ENCODE assay signal across 40 cellular contexts in the genomic region with DNA sequence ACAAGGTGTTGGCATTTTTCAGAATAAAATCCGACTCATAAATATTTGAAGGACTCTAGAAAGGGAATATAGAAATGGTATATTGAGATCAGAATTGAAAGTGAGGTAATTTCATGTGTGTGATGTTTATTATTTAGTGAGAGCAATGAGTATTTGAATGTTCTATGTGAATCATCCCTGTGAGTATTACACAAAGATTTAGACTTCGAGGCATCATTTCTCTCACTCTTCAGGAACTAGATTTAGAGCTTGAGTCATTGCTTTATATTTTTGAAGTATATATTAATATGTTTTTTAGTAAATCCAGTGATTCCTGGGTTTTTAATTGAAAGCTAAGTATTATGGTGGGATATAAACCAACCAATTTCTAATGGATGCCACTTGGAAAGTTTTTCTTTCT.
"Had no signal": no experiment of that assay in that cellular context is flagged by ENCODE, and none has a peak within 500 bp of the region (broad histone marks: within the 10 kb centered on the region; RNA-seq: fewer than 3 reads in every experiment).

No MANE protein-coding gene starts in this region.

- FAIRE-seq: astrocyte had no signal

- H3K4me1 Mint-ChIP-seq: activated naive CD4-positive, alpha-beta T cell treated with anti-CD3 and anti-CD28 coated beads, Interleukin-2, amount 10 ng/mL, durations not matched to agents 7 days and 5 days; activated naive CD4-positive, alpha-beta T cell treated with anti-CD3 and anti-CD28 coated beads, Interleukin-2, amount 50 U/mL, for 24 hours; activated naive CD8-positive, alpha-beta T cell treated with anti-CD3 and anti-CD28 coated beads for 36 hours; activated naive CD8-positive, alpha-beta T cell treated with anti-CD3 and anti-CD28 coated beads, Interleukin-2, amount 10 ng/mL, durations not matched to agents 7 days and 5 days; activated naive CD8-positive, alpha-beta T cell treated with anti-CD3 and anti-CD28 coated beads, Interleukin-2, amount 50 U/mL, for 24 hours; activated T-helper 17 cell treated with anti-CD3 and anti-CD28 coated beads, Interleukin-2, amount 50 U/mL, for 72 hours; brain; central memory CD8-positive, alpha-beta T cell had no signal

- H3K4me3 ChIP-seq: adrenal gland, ascending aorta, body of pancreas, breast epithelium, cardiac muscle cell had no signal

- H3K9me3 Mint-ChIP-seq: activated naive CD4-positive, alpha-beta T cell treated with anti-CD3 and anti-CD28 coated beads for 36 hours; activated naive CD4-positive, alpha-beta T cell treated with anti-CD3 and anti-CD28 coated beads, Interleukin-2, amount 10 ng/mL, durations not matched to agents 7 days and 5 days; activated naive CD8-positive, alpha-beta T cell treated with anti-CD3 and anti-CD28 coated beads for 36 hours; activated naive CD8-positive, alpha-beta T cell treated with anti-CD3 and anti-CD28 coated beads, Interleukin-2, amount 10 ng/mL, durations not matched to agents 7 days and 5 days; activated naive CD8-positive, alpha-beta T cell treated with anti-CD3 and anti-CD28 coated beads, Interleukin-2, amount 50 U/mL, for 24 hours; activated T-cell treated with anti-CD3 and anti-CD28 coated beads, Interleukin-2, amount 50 U/mL, for 24 hours; activated T-cell treated with anti-CD3 and anti-CD28 coated beads, Interleukin-2, amount 50 U/mL, for 72 hours; activated T-helper 1 cell treated with anti-CD3 and anti-CD28 coated beads, Interleukin-12 subunit alpha, Interleukin-12 subunit beta, Interleukin-2, Interleukin-4 antibody, amounts not matched to agents 30 ng/mL and 10 ng/mL and 1 ng/mL, durations not matched to agents 14 hours and 24 hours and 36 hours; activated T-helper 17 cell treated with anti-CD3 and anti-CD28 coated beads, Interleukin-2, amount 50 U/mL, for 72 hours; activated T-helper 2 cell treated with anti-CD3 and anti-CD28 coated beads, Interferon-gamma antibody, Interleukin-2, Interleukin-4, amounts not matched to agents 10 μg/mL and 5 μg/mL and 100 μg/mL, durations not matched to agents 14 hours and 24 hours and 36 hours had no signal

- H3K27me3 ChIP-seq: adrenal gland, ascending aorta, body of pancreas, brain microvascular endothelial cell, breast epithelium, cardiac muscle cell had no signal

- H3K4me1 ChIP-seq: adrenal gland, ascending aorta, breast epithelium had no signal

- H3K4me3 Mint-ChIP-seq: activated naive CD4-positive, alpha-beta T cell treated with anti-CD3 and anti-CD28 coated beads for 36 hours; activated naive CD4-positive, alpha-beta T cell treated with anti-CD3 and anti-CD28 coated beads, Interleukin-2, amount 10 ng/mL, durations not matched to agents 7 days and 5 days; activated naive CD4-positive, alpha-beta T cell treated with anti-CD3 and anti-CD28 coated beads, Interleukin-2, amount 50 U/mL, for 24 hours; activated naive CD8-positive, alpha-beta T cell; activated naive CD8-positive, alpha-beta T cell treated with anti-CD3 and anti-CD28 coated beads for 36 hours; activated naive CD8-positive, alpha-beta T cell treated with anti-CD3 and anti-CD28 coated beads, Interleukin-2, amount 10 ng/mL, durations not matched to agents 7 days and 5 days; activated naive CD8-positive, alpha-beta T cell treated with anti-CD3 and anti-CD28 coated beads, Interleukin-2, amount 50 U/mL, for 24 hours; activated T-cell treated with anti-CD3 and anti-CD28 coated beads, Interleukin-2, amount 50 U/mL, for 24 hours; activated T-cell treated with anti-CD3 and anti-CD28 coated beads, Interleukin-2, amount 50 U/mL, for 4 hours; activated T-cell treated with anti-CD3 and anti-CD28 coated beads, Interleukin-2, amount 50 U/mL, for 72 hours; activated T-helper 1 cell treated with anti-CD3 and anti-CD28 coated beads, Interleukin-12 subunit alpha, Interleukin-12 subunit beta, Interleukin-2, Interleukin-4 antibody, amounts not matched to agents 30 ng/mL and 10 ng/mL and 1 ng/mL, durations not matched to agents 14 hours and 24 hours and 36 hours; activated T-helper 17 cell treated with anti-CD3 and anti-CD28 coated beads, Interleukin-2, amount 50 U/mL, for 72 hours; brain; central memory CD8-positive, alpha-beta T cell had no signal

- ATAC-seq: activated naive CD4-positive, alpha-beta T cell treated with anti-CD3 and anti-CD28 coated beads, Interleukin-2, amount 50 U/mL, for 72 hours; activated naive CD8-positive, alpha-beta T cell treated with anti-CD3 and anti-CD28 coated beads, Interleukin-2, amount 50 U/mL, for 24 hours; activated T-cell treated with anti-CD3 and anti-CD28 coated beads, Interleukin-2, amount 50 U/mL, for 4 hours; activated T-cell treated with anti-CD3 and anti-CD28 coated beads, Interleukin-2, amount 50 U/mL, for 72 hours; activated T-helper 17 cell treated with anti-CD3 and anti-CD28 coated beads, Interleukin-2, amount 50 U/mL, for 72 hours; body of pancreas had no signal

- H3K27ac ChIP-seq: adrenal gland, ascending aorta, body of pancreas, brain microvascular endothelial cell, breast epithelium, cardiac muscle cell had no signal

- DNase-seq: activated effector memory CD4-positive, alpha-beta T cell treated with anti-CD3 and anti-CD28 coated beads, Interleukin-2, amount 50 U/mL, for 16 hours; activated effector memory CD4-positive, alpha-beta T cell treated with Interleukin-2 at 50 U/mL for 16 hours; activated gamma-delta T cell; activated gamma-delta T cell treated with Interleukin-2 at 50 U/mL for 16 hours; activated naive CD4-positive, alpha-beta T cell; activated naive CD4-positive, alpha-beta T cell treated with anti-CD3 and anti-CD28 coated beads for 36 hours; activated naive CD4-positive, alpha-beta T cell treated with anti-CD3 and anti-CD28 coated beads, Interleukin-2, amount 10 ng/mL, durations not matched to agents 7 days and 5 days; activated naive CD4-positive, alpha-beta T cell treated with anti-CD3 and anti-CD28 coated beads, Interleukin-2, amount 50 U/mL, for 16 hours; activated naive CD4-positive, alpha-beta T cell treated with Interleukin-2 at 50 U/mL for 16 hours; activated naive CD8-positive, alpha-beta T cell treated with anti-CD3 and anti-CD28 coated beads for 36 hours; activated naive CD8-positive, alpha-beta T cell treated with anti-CD3 and anti-CD28 coated beads, Interleukin-2, amount 10 ng/mL, durations not matched to agents 7 days and 5 days; activated naive CD8-positive, alpha-beta T cell treated with anti-CD3 and anti-CD28 coated beads, Interleukin-2, amount 50 U/mL, for 24 hours; activated T-cell treated with anti-CD3 and anti-CD28 coated beads for 4 hours; activated T-cell treated with anti-CD3 and anti-CD28 coated beads, Interleukin-2, amount 50 U/mL, for 1 hour; activated T-cell treated with anti-CD3 and anti-CD28 coated beads, Interleukin-2, amount 50 U/mL, for 24 hours; activated T-cell treated with anti-CD3 and anti-CD28 coated beads, Interleukin-2, amount 50 U/mL, for 4 hours; activated T-cell treated with anti-CD3 and anti-CD28 coated beads, Interleukin-2, amount 50 U/mL, for 48 hours; activated T-cell treated with anti-CD3 and anti-CD28 coated beads, Interleukin-2, amount 50 U/mL, for 72 hours; adrenal gland; amniotic stem cell; amygdala; anterior cingulate cortex; aorta; body of pancreas; brain microvascular endothelial cell; caudate nucleus; central memory CD4-positive, alpha-beta T cell; cerebellar nuclear complex had no signal

- H3K9me3 ChIP-seq: adrenal gland, ascending aorta, body of pancreas, breast epithelium had no signal

- H3K27me3 Mint-ChIP-seq: activated naive CD4-positive, alpha-beta T cell treated with anti-CD3 and anti-CD28 coated beads, Interleukin-2, amount 50 U/mL, for 24 hours; activated naive CD8-positive, alpha-beta T cell; activated naive CD8-positive, alpha-beta T cell treated with anti-CD3 and anti-CD28 coated beads for 36 hours; activated naive CD8-positive, alpha-beta T cell treated with anti-CD3 and anti-CD28 coated beads, Interleukin-2, amount 10 ng/mL, durations not matched to agents 7 days and 5 days; activated naive CD8-positive, alpha-beta T cell treated with anti-CD3 and anti-CD28 coated beads, Interleukin-2, amount 50 U/mL, for 24 hours; central memory CD8-positive, alpha-beta T cell had no signal

- H3K27ac Mint-ChIP-seq: activated naive CD4-positive, alpha-beta T cell treated with anti-CD3 and anti-CD28 coated beads for 36 hours; activated naive CD4-positive, alpha-beta T cell treated with anti-CD3 and anti-CD28 coated beads, Interleukin-2, amount 10 ng/mL, durations not matched to agents 7 days and 5 days; activated naive CD4-positive, alpha-beta T cell treated with anti-CD3 and anti-CD28 coated beads, Interleukin-2, amount 50 U/mL, for 24 hours; activated naive CD4-positive, alpha-beta T cell treated with anti-CD3 and anti-CD28 coated beads, Interleukin-2, amount 50 U/mL, for 72 hours; activated naive CD8-positive, alpha-beta T cell; activated naive CD8-positive, alpha-beta T cell treated with anti-CD3 and anti-CD28 coated beads for 36 hours; activated naive CD8-positive, alpha-beta T cell treated with anti-CD3 and anti-CD28 coated beads, Interleukin-2, amount 10 ng/mL, durations not matched to agents 7 days and 5 days; activated naive CD8-positive, alpha-beta T cell treated with anti-CD3 and anti-CD28 coated beads, Interleukin-2, amount 50 U/mL, for 24 hours; activated T-cell treated with anti-CD3 and anti-CD28 coated beads, Interleukin-2, amount 50 U/mL, for 24 hours; activated T-cell treated with anti-CD3 and anti-CD28 coated beads, Interleukin-2, amount 50 U/mL, for 72 hours; activated T-helper 1 cell treated with anti-CD3 and anti-CD28 coated beads, Interleukin-12 subunit alpha, Interleukin-12 subunit beta, Interleukin-2, Interleukin-4 antibody, amounts not matched to agents 30 ng/mL and 10 ng/mL and 1 ng/mL, durations not matched to agents 14 hours and 24 hours and 36 hours; activated T-helper 17 cell treated with anti-CD3 and anti-CD28 coated beads, Interleukin-2, amount 50 U/mL, for 72 hours; activated T-helper 2 cell treated with anti-CD3 and anti-CD28 coated beads, Interferon-gamma antibody, Interleukin-2, Interleukin-4, amounts not matched to agents 10 μg/mL and 5 μg/mL and 100 μg/mL, durations not matched to agents 14 hours and 24 hours and 36 hours; brain had no signal

- H3K36me3 ChIP-seq: adrenal gland, ascending aorta, brain microvascular endothelial cell, breast epithelium, cardiac muscle cell had no signal

- H3K36me3 Mint-ChIP-seq: activated naive CD4-positive, alpha-beta T cell treated with anti-CD3 and anti-CD28 coated beads, Interleukin-2, amount 10 ng/mL, durations not matched to agents 7 days and 5 days; activated naive CD4-positive, alpha-beta T cell treated with anti-CD3 and anti-CD28 coated beads, Interleukin-2, amount 50 U/mL, for 24 hours; activated naive CD4-positive, alpha-beta T cell treated with anti-CD3 and anti-CD28 coated beads, Interleukin-2, amount 50 U/mL, for 72 hours; activated naive CD8-positive, alpha-beta T cell; activated naive CD8-positive, alpha-beta T cell treated with anti-CD3 and anti-CD28 coated beads for 36 hours; activated naive CD8-positive, alpha-beta T cell treated with anti-CD3 and anti-CD28 coated beads, Interleukin-2, amount 10 ng/mL, durations not matched to agents 7 days and 5 days; brain had no signal
